Comparison of ENCODE assay signal across 26 cellular contexts in the genomic region with DNA sequence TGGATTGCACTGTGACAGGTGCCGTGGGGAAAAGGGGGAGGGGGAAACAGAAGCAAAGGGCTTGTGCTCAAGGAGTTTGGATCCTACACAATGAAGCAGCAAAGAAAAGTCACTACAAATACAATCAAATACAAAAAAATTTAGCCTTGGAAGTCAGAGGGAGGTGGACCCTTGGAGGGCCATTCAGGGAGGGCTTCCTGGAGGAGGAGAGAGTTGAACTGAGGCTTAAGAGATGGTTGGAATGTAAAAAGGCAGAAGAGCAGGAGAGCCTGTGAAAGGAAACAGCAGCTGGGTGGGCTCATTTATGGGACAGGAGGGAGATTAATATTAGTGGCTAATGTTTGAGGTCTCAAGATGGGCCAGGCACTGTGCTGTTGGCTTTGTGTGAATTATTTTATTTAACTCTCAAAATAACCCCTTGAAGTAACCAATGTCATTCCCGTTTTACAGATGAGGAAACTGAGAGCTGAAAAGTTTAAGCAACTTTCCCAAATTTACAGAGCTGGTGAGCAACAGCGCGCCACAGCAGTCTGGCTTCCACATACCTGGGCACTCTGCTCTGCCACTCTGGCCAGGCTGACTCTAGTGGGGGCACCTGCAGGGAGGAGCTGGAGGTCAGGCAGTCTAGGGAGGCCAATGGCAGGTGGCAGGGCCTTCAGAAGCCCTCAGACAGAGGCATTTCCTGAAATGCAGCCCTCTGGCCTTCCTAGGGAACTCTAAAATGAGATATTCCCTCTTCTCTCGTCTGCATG. TPM values are rescaled to one million over a fixed set of nuclear protein-coding genes. Genes with fewer than 3 reads are reported as not detected.
"Had no signal": no experiment of that assay in that cellular context is flagged by ENCODE, and none has a peak within 500 bp of the region (broad histone marks: within the 10 kb centered on the region; RNA-seq: fewer than 3 reads in every experiment).

No MANE protein-coding gene starts in this region.

- ATAC-seq: natural killer cell; right lobe of liver; stimulated activated memory B cell treated with anti-CD40 and anti-IgM and Interleukin-4, amounts not matched to agents 10 μg/mL and 1 μg/mL and 100 μg/mL, for 72 hours; stimulated activated naive CD8-positive, alpha-beta T cell treated with anti-CD3 and anti-CD28 coated beads, Interleukin-15, amount 100 ng/mL, for 72 hours had no signal

- H3K9me3 Mint-ChIP-seq: mesothelial cell of epicardium; naive B cell; natural killer cell; stimulated activated memory B cell treated with anti-CD40 and anti-IgM and Interleukin-4, amounts not matched to agents 10 μg/mL and 1 μg/mL and 100 μg/mL, for 72 hours; stimulated activated naive CD8-positive, alpha-beta T cell treated with anti-CD3 and anti-CD28 coated beads, Interleukin-15, amount 100 ng/mL, for 72 hours had no signal

- H3K9me3 ChIP-seq: left ventricle myocardium inferior, right atrium auricular region, right lobe of liver, transverse colon, upper lobe of left lung, vagina had no signal

- H3K27me3 ChIP-seq: right atrium auricular region, vagina had no signal

- FAIRE-seq: islet of Langerhans had no signal

- H3K36me3 ChIP-seq: left ventricle myocardium inferior, right atrium auricular region, right lobe of liver, transverse colon, upper lobe of left lung, vagina had no signal

- H2AFZ ChIP-seq: parathyroid adenoma had no signal

- H3K79me2 ChIP-seq: parathyroid adenoma had no signal

- H3K27ac Mint-ChIP-seq: mesothelial cell of epicardium; natural killer cell; progenitor cell of endocrine pancreas; stimulated activated memory B cell treated with anti-CD40 and anti-IgM and Interleukin-4, amounts not matched to agents 10 μg/mL and 1 μg/mL and 100 μg/mL, for 72 hours; stimulated activated naive CD8-positive, alpha-beta T cell treated with anti-CD3 and anti-CD28 coated beads, Interleukin-15, amount 100 ng/mL, for 72 hours had no signal

- H3K27ac ChIP-seq: left ventricle myocardium inferior, parathyroid adenoma, right atrium auricular region, right lobe of liver, transverse colon, upper lobe of left lung, vagina had no signal

- H3K4me2 ChIP-seq: smooth muscle cell had no signal

- H3K4me3 ChIP-seq: left ventricle myocardium inferior, lung, right atrium auricular region, right lobe of liver, smooth muscle cell, transverse colon, upper lobe of left lung, vagina had no signal

- H3K4me1 ChIP-seq: parathyroid adenoma had no signal

- H3K4me3 Mint-ChIP-seq: natural killer cell; stimulated activated memory B cell treated with anti-CD40 and anti-IgM and Interleukin-4, amounts not matched to agents 10 μg/mL and 1 μg/mL and 100 μg/mL, for 72 hours; stimulated activated naive CD8-positive, alpha-beta T cell treated with anti-CD3 and anti-CD28 coated beads, Interleukin-15, amount 100 ng/mL, for 72 hours had no signal

- H3K9ac ChIP-seq: parathyroid adenoma had no signal

- DNase-seq: hippocampal formation; left ventricle myocardium inferior; mesendoderm; naive B cell; natural killer cell; nucleus accumbens; stimulated activated CD4-positive, alpha-beta T cell treated with anti-CD3 and anti-CD28 coated beads, Interleukin-1b, Interleukin-23, amount 100 ng/mL, for 48 hours; stimulated activated CD4-positive, alpha-beta T cell treated with anti-CD3 and anti-CD28 coated beads, Interleukin-2, amount 100 ng/mL, for 48 hours; stimulated activated CD4-positive, alpha-beta T cell treated with anti-CD3 and anti-CD28 coated beads, Interleukin-4, amount 100 ng/mL, for 4 hours; stimulated activated CD8-positive, alpha-beta memory T cell treated with anti-CD3 and anti-CD28 coated beads, Interleukin-4, amount 100 ng/mL, for 48 hours; stimulated activated naive CD4-positive, alpha-beta T cell treated with Interleukin-2 at 50 U/mL for 16 hours; stimulated activated naive CD8-positive, alpha-beta T cell treated with anti-CD3 and anti-CD28 coated beads, Interleukin-15, amount 100 ng/mL, for 72 hours; substantia nigra; transverse colon; upper lobe of left lung had no signal

- H3K36me3 Mint-ChIP-seq: mesothelial cell of epicardium; natural killer cell; stimulated activated memory B cell treated with anti-CD40 and anti-IgM and Interleukin-4, amounts not matched to agents 10 μg/mL and 1 μg/mL and 100 μg/mL, for 72 hours had no signal

RNA-seq across cellular contexts. Expression of a gene that starts 2.7 kb away (rescaled TPM):
- total RNA-seq: mononuclear cell, natural killer cell had no signal
